8 cellular contexts compared by ENCODE assay signal in genomic region chr1:45303582-45304310, GRCh38. TPM values are rescaled to one million over a fixed set of nuclear protein-coding genes. Genes with fewer than 3 reads are reported as not detected.
DNase-seq lines count a peak whose midpoint lies in the region; ATAC-seq and TF ChIP-seq lines count a peak whose summit lies in the region.

No MANE protein-coding gene starts in this region.

- POLR2A ChIA-PET in activated B cell treated with CpG ODN at 0.5 μM for 24 hours (lab: Charles Lee) = interaction anchor here (0.5 to 7.1 kb wide), 55 partner anchors 9 to 1780 kb away, joined by 3 to 217 read pairs (median 6); partner anchors contain the start of genes ARMH1, BTBD19, CCDC163 and EIF2B3

- no peaks in the 10 kb centered on the region for H3K27me3 Mint-ChIP-seq in activated B cell treated with CpG ODN at 0.5 μM for 24 hours

- TF ChIP-seq CTCF in AG09319 (IDR thresholded peaks at IDR 0.05; ENCODE audit: low read depth, low read length) = peak; percentile 63
- no peak for TF ChIP-seq CTCF in activated B cell treated with CpG ODN at 0.5 μM for 24 hours (IDR thresholded peaks at IDR 0.05)

- peak overlapping the region; percentile 96 for H3K27ac Mint-ChIP-seq in activated B cell treated with CpG ODN at 0.5 μM for 24 hours

- peak overlapping the region; percentile 92 for H3K4me3 Mint-ChIP-seq in activated B cell treated with CpG ODN at 0.5 μM for 24 hours

- CTCF ChIA-PET in activated B cell treated with CpG ODN at 0.5 μM for 24 hours (lab: Charles Lee) = interaction anchor here (0.6 to 8.1 kb wide), 8 partner anchors 36 to 582 kb away, joined by 3 to 227 read pairs (median 8); partner anchors contain the start of genes HECTD3, MUTYH, PLK3 and RNU5D-1

- intact Hi-C loops in activated B cell treated with CpG ODN at 0.5 μM for 24 hours (cut with micrococcal nuclease) = loop anchor here (1.0 to 5.0 kb wide), 12 partner anchors 37 to 671 kb away; partner anchors contain the start of genes AKR1A1, ARMH1, EIF2B3 and MUTYH

- peak; percentile 96 for DNase-seq in AG09319 (ENCODE audit: extremely low read depth, low read depth)
- DNase-seq in NCI-H2227 treated with DMSO at 0.1 percent for 48 hours (lab: John Stamatoyannopoulos, UW) = peak; percentile 95
- peak; percentile 91 for DNase-seq in activated B cell treated with CpG ODN at 0.5 μM for 24 hours
- peak; percentile 92 for DNase-seq in central memory CD4-positive, alpha-beta T cell
- peak; percentile 99 for DNase-seq in iris pigment epithelial cell (ENCODE audit: low read depth)
- DNase-seq in stimulated activated CD4-positive, alpha-beta T cell treated with anti-CD3 and anti-CD28 coated beads, Interleukin-12 subunit alpha, Interleukin-12 subunit beta, amount 100 ng/mL, for 24 hours (ENCODE audit: low read depth in 2 of 2) = peak; percentile 98 to 100

- H3K9me3 Mint-ChIP-seq in activated B cell treated with CpG ODN at 0.5 μM for 24 hours = no peaks in the 10 kb centered on the region

- ATAC-seq in GM18909 (IDR thresholded peaks at IDR 0.05; ENCODE audit: poor library complexity, unreplicated experiment) (peak; percentile 71), HG03175 (IDR thresholded peaks at IDR 0.05; ENCODE audit: unreplicated experiment) (peak; percentile 72), activated B cell treated with CpG ODN at 0.5 μM for 24 hours (ENCODE audit: low read depth) (peak; percentile 80)

- peaks cover 43% of the 10 kb centered on the region for H3K4me1 Mint-ChIP-seq in activated B cell treated with CpG ODN at 0.5 μM for 24 hours

- H3K36me3 Mint-ChIP-seq in activated B cell treated with CpG ODN at 0.5 μM for 24 hours (ENCODE audit: low read depth) = peaks cover 2% of the 10 kb centered on the region

RNA-seq across cellular contexts. Expression of gene HPDL, which starts 22.9 kb away (rescaled TPM):
- total RNA-seq in activated B cell treated with CpG ODN at 0.5 μM for 24 hours = 3.7 and 4.3 TPM in 2 replicates

RNA-seq across cellular contexts. Expression of gene TOE1, which starts 36.2 kb away (rescaled TPM):
- total RNA-seq in activated B cell treated with CpG ODN at 0.5 μM for 24 hours = 24.6 and 25.3 TPM in 2 replicates

RNA-seq across cellular contexts. Expression of gene MUTYH, which starts 36.5 kb away (rescaled TPM):
- 61.0 and 63.0 TPM in 2 replicates for total RNA-seq in activated B cell treated with CpG ODN at 0.5 μM for 24 hours

Comparison
In these comparisons a context has a peak if more than half of its experiments do, and no peak if none do; other contexts are left out.
1. Peak in every context shown above with its lines: DNase-seq and ATAC-seq.